8 cellular contexts compared by ENCODE assay signal in the genomic region with DNA sequence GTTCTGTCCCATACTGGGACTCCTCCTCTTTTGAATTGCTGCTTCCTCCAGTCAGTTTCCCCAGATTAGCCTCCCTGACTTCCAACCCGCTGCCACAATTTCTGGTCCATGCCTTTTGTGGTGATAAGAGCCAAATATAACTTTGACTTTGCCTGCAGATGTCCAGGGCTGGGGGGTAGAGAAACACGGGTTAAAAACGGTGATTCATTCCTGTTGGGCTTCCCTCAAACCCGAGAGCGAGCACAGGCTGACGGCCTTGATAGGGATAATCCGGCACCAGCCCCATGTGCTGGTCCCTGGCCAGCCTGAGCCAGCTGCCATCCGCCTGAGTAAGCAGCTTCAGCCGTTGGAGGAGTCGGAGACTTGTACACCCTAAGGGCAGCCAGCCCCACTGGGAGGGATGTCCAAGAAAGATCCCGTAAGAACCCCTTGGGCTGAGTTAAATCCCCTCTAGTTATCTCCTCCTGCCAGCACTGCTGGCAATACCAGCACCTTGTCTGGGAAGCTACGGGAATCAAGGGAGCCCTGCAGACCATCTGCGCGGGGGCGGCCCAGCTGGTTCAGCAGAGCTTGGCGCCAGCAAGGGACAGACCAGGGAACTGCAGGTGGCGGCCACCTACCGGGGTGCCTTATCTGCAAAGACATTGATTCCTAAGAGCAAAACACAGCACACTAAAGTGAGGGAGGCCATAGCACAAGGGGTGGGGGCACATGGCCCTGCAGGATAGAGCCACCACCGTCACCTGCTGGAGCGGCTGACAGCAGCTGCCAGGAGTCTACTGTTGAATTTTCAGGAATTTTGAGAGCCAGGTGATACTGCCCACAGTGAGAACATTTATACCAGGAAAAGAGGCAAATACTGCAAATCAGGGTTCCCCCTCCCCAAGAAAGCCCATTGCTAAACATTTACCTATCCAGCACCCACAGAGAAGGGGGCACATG. TPM values are rescaled to one million over a fixed set of nuclear protein-coding genes. Genes with fewer than 3 reads are reported as not detected.
DNase-seq lines count a peak whose midpoint lies in the region; ATAC-seq and TF ChIP-seq lines count a peak whose summit lies in the region.

No MANE protein-coding gene starts in this region.

- no peak for TF ChIP-seq POLR2A in vagina (IDR thresholded peaks at IDR 0.05)

- H3K4me3 ChIP-seq in SJCRH30 (peak overlapping the region; percentile 14), epithelial cell of proximal tubule (ENCODE audit: low read depth, low read length) (no peak overlapping the region), mucosa of descending colon (no peak overlapping the region), vagina (no peak overlapping the region)

- no peaks in the 10 kb centered on the region for H3K9me3 ChIP-seq in SJCRH30 (replicated peaks)
- H3K9me3 ChIP-seq in mucosa of descending colon: no peaks in the 10 kb centered on the region
- no peaks in the 10 kb centered on the region for H3K9me3 ChIP-seq in vagina

- intact Hi-C loops in mucosa of descending colon (cut with DNase I, micrococcal nuclease): no loop called here
- intact Hi-C loops in vagina (cut with DNase I): no loop called here

- H3K27me3 ChIP-seq in SJCRH30: no peaks in the 10 kb centered on the region
- H3K27me3 ChIP-seq in vagina: no peaks in the 10 kb centered on the region

- H3K4me1 ChIP-seq in SJCRH30: peaks cover 22% of the 10 kb centered on the region
- H3K4me1 ChIP-seq in mucosa of descending colon (ENCODE audit: low read depth): peaks cover 8% of the 10 kb centered on the region
- peaks cover 68% of the 10 kb centered on the region for H3K4me1 ChIP-seq in vagina

- H3K27ac ChIP-seq in SJCRH30: peak overlapping the region; percentile 86
- H3K27ac ChIP-seq in vagina: peak overlapping the region; percentile 87

- peak; percentile 72 for DNase-seq in DMS53 (lab: John Stamatoyannopoulos, UW)
- peak in 75 of 76 experiments; percentile 54 to 98 (median 91) for DNase-seq in HUDEP-2 (lab: John Stamatoyannopoulos, UW; ENCODE audit: unreplicated experiment in 76 of 76)
- peak; percentile 91 to 92 for DNase-seq in SJCRH30
- DNase-seq in epithelial cell of proximal tubule (ENCODE audit: low read depth): peak; percentile 6
- DNase-seq in mucosa of descending colon: peak; percentile 54 to 80 (median 62)
- DNase-seq in vagina (ENCODE audit: extremely low spot score in 2 of 2): no peak
- no peak for DNase-seq in stimulated activated CD4-positive, alpha-beta T cell treated with anti-CD3 and anti-CD28 coated beads, Interleukin-4, amount 100 ng/mL, for 4 hours
- DNase-seq in GM19240 (ENCODE audit: insufficient read length, low spot score): no peak

- no peaks in the 10 kb centered on the region for H3K36me3 ChIP-seq in SJCRH30
- H3K36me3 ChIP-seq in mucosa of descending colon (ENCODE audit: low read depth): no peaks in the 10 kb centered on the region
- no peaks in the 10 kb centered on the region for H3K36me3 ChIP-seq in vagina

- peak; percentile 70 for ATAC-seq in mucosa of descending colon

- TF ChIP-seq CTCF in epithelial cell of proximal tubule (conservative IDR thresholded peaks at IDR 0.05; ENCODE audit: low read depth, low read length): peak; percentile 35
- TF ChIP-seq CTCF in mucosa of descending colon (IDR thresholded peaks at IDR 0.05): no peak
- TF ChIP-seq CTCF in vagina (IDR thresholded peaks at IDR 0.05): no peak

RNA-seq across cellular contexts. Expression of a gene that starts 18.1 kb away (rescaled TPM):
- total RNA-seq in SJCRH30 (2014; rRNA removed; shearing (Covaris generic)): 10.4 and 11.1 TPM in 2 replicates
- total RNA-seq in epithelial cell of proximal tubule (1.2 and 2.1 TPM in 2 replicates), mucosa of descending colon (10 to 100 TPM in 1 of 3 donors, 1 to 10 TPM in 2; 3.0 to 86.8 (median 7.8) TPM), vagina (23.1 TPM)

RNA-seq across cellular contexts. Expression of a gene that starts 46.8 kb away (rescaled TPM):
- total RNA-seq in SJCRH30 (2014; rRNA removed; shearing (Covaris generic)): 7.4 and 8.3 TPM in 2 replicates
- 6.7 and 13.5 TPM in 2 replicates for total RNA-seq in epithelial cell of proximal tubule
- 10 to 100 TPM; 23.6 to 38.2 (median 28.7) TPM for total RNA-seq in mucosa of descending colon
- 23.6 TPM for total RNA-seq in vagina

RNA-seq across cellular contexts. Expression of a gene that starts 54.5 kb away (rescaled TPM):
- 58.5 and 60.9 TPM in 2 replicates for total RNA-seq in SJCRH30 (2014; rRNA removed; shearing (Covaris generic))
- total RNA-seq in epithelial cell of proximal tubule: 73.9 and 136 TPM in 2 replicates
- total RNA-seq in mucosa of descending colon: 10 to 100 TPM; 47.6 to 54.8 (median 50.4) TPM
- 109 TPM for total RNA-seq in vagina

Comparison
In these comparisons a context has a peak if more than half of its experiments do, and no peak if none do; other contexts are left out.
1. DNase-seq: peak in DMS53 (single experiment), HUDEP-2 (75 of 76), SJCRH30 (2 of 2), epithelial cell of proximal tubule (single experiment) and mucosa of descending colon (3 of 3); none in vagina (0 of 2), stimulated activated CD4-positive, alpha-beta T cell treated with anti-CD3 and anti-CD28 coated beads, Interleukin-4, amount 100 ng/mL, for 4 hours (0 of 2) and GM19240 (single experiment).